Comparison of ENCODE assay signal across 12 cellular contexts in genomic region chr11:76233196-76233921, GRCh38. TPM values are rescaled to one million over a fixed set of nuclear protein-coding genes. Genes with fewer than 3 reads are reported as not detected.
A peak's percentile ranks its signal among the peaks of the same experiment; 100 is the strongest.
DNase-seq lines count a peak whose midpoint lies in the region; ATAC-seq and TF ChIP-seq lines count a peak whose summit lies in the region.
"Had no signal": no experiment of that assay in that cellular context is flagged by ENCODE, and none has a peak within 500 bp of the region (broad histone marks: within the 10 kb centered on the region; RNA-seq: fewer than 3 reads in every experiment).

No MANE protein-coding gene starts in this region.

- intact Hi-C loops in spleen (cut with DNase I; ENCODE audit: low total_unique reads): no loop called here

- CTCF ChIA-PET in activated CD4-positive, alpha-beta T cell treated with anti-CD3 and anti-CD28 coated beads, Interleukin-2, amount 10 ng/mL, durations not matched to agents 7 days and 5 days (lab: Charles Lee): interaction anchor here (1.1 to 3.5 kb wide), 4 partner anchors 10 to 148 kb away, joined by 4 to 34 read pairs (median 5); partner anchors contain the start of genes GVQW3 and THAP12

- peak overlapping the region; percentile 36 for H3K4me3 Mint-ChIP-seq in activated CD4-positive, alpha-beta T cell treated with anti-CD3 and anti-CD28 coated beads, Interleukin-2, amount 10 ng/mL, durations not matched to agents 7 days and 5 days
- H3K4me3 Mint-ChIP-seq in endodermal cell: peak overlapping the region; percentile 100

- no peaks in the 10 kb centered on the region for H3K27me3 ChIP-seq in SJCRH30
- no peaks in the 10 kb centered on the region for H3K27me3 ChIP-seq in endodermal cell (ENCODE audit: control insufficient read depth, insufficient read depth, low read length, poor library complexity, severe bottlenecking)
- H3K27me3 ChIP-seq in spleen (replicated peaks in 1 of 7): no peaks in the 10 kb centered on the region

- no peaks in the 10 kb centered on the region for H3K36me3 ChIP-seq in SJCRH30
- H3K36me3 ChIP-seq in endodermal cell (ENCODE audit: control insufficient read depth, insufficient read depth, low read length): no peaks in the 10 kb centered on the region
- H3K36me3 ChIP-seq in spleen: no peaks in the 10 kb centered on the region

- POLR2A ChIA-PET in activated CD4-positive, alpha-beta T cell treated with anti-CD3 and anti-CD28 coated beads, Interleukin-2, amount 10 ng/mL, durations not matched to agents 7 days and 5 days (lab: Charles Lee): no interaction called here

- ATAC-seq in HG02973 (IDR thresholded peaks at IDR 0.05; ENCODE audit: unreplicated experiment) (no peak), HG03196 (IDR thresholded peaks at IDR 0.05; ENCODE audit: unreplicated experiment) (no peak)
- ATAC-seq: A549, HCT116 had no signal

- H3K9ac ChIP-seq in endodermal cell (ENCODE audit: extremely low read depth, low read length, poor library complexity, severe bottlenecking): no peak overlapping the region

- peaks cover 59% of the 10 kb centered on the region for H3K4me1 Mint-ChIP-seq in activated CD4-positive, alpha-beta T cell treated with anti-CD3 and anti-CD28 coated beads, Interleukin-2, amount 10 ng/mL, durations not matched to agents 7 days and 5 days
- H3K4me1 Mint-ChIP-seq in endodermal cell: peaks cover 2% of the 10 kb centered on the region

- peak overlapping the region; percentile 81; the same call in 1 of the 2 replicates for H3K4me3 ChIP-seq in SJCRH30
- H3K4me3 ChIP-seq in endodermal cell (ENCODE audit: low read length): no peak overlapping the region
- H3K4me3 ChIP-seq in spleen: no peak overlapping the region
- H3K4me3 ChIP-seq: A549 had no signal

- TF ChIP-seq CTCF in endodermal cell (conservative IDR thresholded peaks at IDR 0.05) (no peak), spleen (IDR thresholded peaks at IDR 0.05 in 8 of 11, conservative IDR thresholded peaks at IDR 0.05 in 3 of 11) (no peak)

- peaks cover 13% of the 10 kb centered on the region for H3K27me3 Mint-ChIP-seq in activated CD4-positive, alpha-beta T cell treated with anti-CD3 and anti-CD28 coated beads, Interleukin-2, amount 10 ng/mL, durations not matched to agents 7 days and 5 days
- peaks cover 33% of the 10 kb centered on the region for H3K27me3 Mint-ChIP-seq in endodermal cell (ENCODE audit: insufficient read depth)

- H3K27ac ChIP-seq in SJCRH30 (peak overlapping the region; percentile 71; the same call in 1 of the 2 replicates), endodermal cell (ENCODE audit: low read depth, low read length) (no peak overlapping the region), spleen (peak overlapping the region in 5 of 8 donors; percentile 83 to 91 (median 87))

- H3K4me1 ChIP-seq in SJCRH30 (peaks cover 13% of the 10 kb centered on the region; the same call in 1 of the 2 replicates), endodermal cell (ENCODE audit: control insufficient read depth, insufficient read depth, low read length) (no peaks in the 10 kb centered on the region), spleen (peaks cover 7 to 46% (median 32%) of the 10 kb centered on the region in 6 donors)

- 91 to 94% methylated on average over 6 to 9 of the region's 9 CpGs for WGBS in endodermal cell (ENCODE audit: insufficient coverage in 1 of 2, insufficient read length in 1 of 2), 2 experiments
- 87 to 95% (median 94%) methylated on average over 9 of the region's 9 CpGs for WGBS in spleen, 5 donors

- TF ChIP-seq POLR2A in spleen (IDR thresholded peaks at IDR 0.05): no peak

- no peaks in the 10 kb centered on the region for H3K9me3 Mint-ChIP-seq in activated CD4-positive, alpha-beta T cell treated with anti-CD3 and anti-CD28 coated beads, Interleukin-2, amount 10 ng/mL, durations not matched to agents 7 days and 5 days
- no peaks in the 10 kb centered on the region for H3K9me3 Mint-ChIP-seq in endodermal cell

- H3K9me3 ChIP-seq in SJCRH30 (replicated peaks): no peaks in the 10 kb centered on the region
- no peaks in the 10 kb centered on the region for H3K9me3 ChIP-seq in endodermal cell (ENCODE audit: control insufficient read depth, low read length)
- H3K9me3 ChIP-seq in spleen: no peaks in the 10 kb centered on the region
- H3K9me3 ChIP-seq: A549 had no signal

- no peaks in the 10 kb centered on the region for H3K36me3 Mint-ChIP-seq in activated CD4-positive, alpha-beta T cell treated with anti-CD3 and anti-CD28 coated beads, Interleukin-2, amount 10 ng/mL, durations not matched to agents 7 days and 5 days (ENCODE audit: low read depth)
- H3K36me3 Mint-ChIP-seq in endodermal cell (ENCODE audit: low read depth): no peaks in the 10 kb centered on the region

- DNase-seq in activated CD4-positive, alpha-beta T cell treated with anti-CD3 and anti-CD28 coated beads, Interleukin-2, amount 10 ng/mL, durations not matched to agents 7 days and 5 days: no peak
- no peak for DNase-seq in activated CD4-positive, alpha-beta T cell treated with anti-CD3 and anti-CD28 coated beads, Interleukin-2, amount 50 U/mL, for 1 hour
- no peak for DNase-seq in SJCRH30
- DNase-seq in endodermal cell: no peak
- DNase-seq in spleen: no peak
- no peak for DNase-seq in dermis blood vessel endothelial cell
- DNase-seq: NCI-H1048, NCI-H526 treated with DMSO at 0.1 percent for 48 hours had no signal

- peak overlapping the region; percentile 41 for H3K27ac Mint-ChIP-seq in activated CD4-positive, alpha-beta T cell treated with anti-CD3 and anti-CD28 coated beads, Interleukin-2, amount 10 ng/mL, durations not matched to agents 7 days and 5 days
- H3K27ac Mint-ChIP-seq in endodermal cell: no peak overlapping the region

RNA-seq across cellular contexts. Expression of gene WNT11, which starts 27.1 kb away (rescaled TPM):
- total RNA-seq in activated CD4-positive, alpha-beta T cell treated with anti-CD3 and anti-CD28 coated beads, Interleukin-2, amount 10 ng/mL, durations not matched to agents 7 days and 5 days: not detected
- total RNA-seq in SJCRH30 (2014; rRNA removed; shearing (Covaris generic)): 26.8 and 27.5 TPM in 2 replicates
- total RNA-seq in endodermal cell (under 1 TPM; 0.53 to 0.62 TPM), spleen (1 to 10 TPM in 6 of 7 donors, under 1 TPM in 1; 0.85 to 4.2 (median 3.1) TPM), dermis blood vessel endothelial cell (0.09 TPM in 1 of 2 replicates, not detected in the other)
- polyA plus RNA-seq in endodermal cell (2013, experiment 1 of 2): 0.85 TPM
- polyA plus RNA-seq in endodermal cell (2013, experiment 2 of 2): 0.37 TPM
- under 1 TPM; 0.09 to 0.67 (median 0.62) TPM for polyA plus RNA-seq in spleen
